In genomic region chr5:177476531-177477233, GRCh38 we compare ENCODE assay signal across 1 cellular context.
TF ChIP-seq lines count a peak whose summit lies in the region.

No MANE protein-coding gene starts in this region.

TF ChIP-seq in K562, 482 proteins besides CTCF, POLR2A, EP300 and RAD21:
- TF ChIP-seq SPI1 (IDR thresholded peaks at IDR 0.05; ENCODE audit: borderline replicate concordance, low read depth, low read length) = 0 out of 2 replicates have a peak, but pooled peaks have one; percentile 23
- TF ChIP-seq, protein P1, sequence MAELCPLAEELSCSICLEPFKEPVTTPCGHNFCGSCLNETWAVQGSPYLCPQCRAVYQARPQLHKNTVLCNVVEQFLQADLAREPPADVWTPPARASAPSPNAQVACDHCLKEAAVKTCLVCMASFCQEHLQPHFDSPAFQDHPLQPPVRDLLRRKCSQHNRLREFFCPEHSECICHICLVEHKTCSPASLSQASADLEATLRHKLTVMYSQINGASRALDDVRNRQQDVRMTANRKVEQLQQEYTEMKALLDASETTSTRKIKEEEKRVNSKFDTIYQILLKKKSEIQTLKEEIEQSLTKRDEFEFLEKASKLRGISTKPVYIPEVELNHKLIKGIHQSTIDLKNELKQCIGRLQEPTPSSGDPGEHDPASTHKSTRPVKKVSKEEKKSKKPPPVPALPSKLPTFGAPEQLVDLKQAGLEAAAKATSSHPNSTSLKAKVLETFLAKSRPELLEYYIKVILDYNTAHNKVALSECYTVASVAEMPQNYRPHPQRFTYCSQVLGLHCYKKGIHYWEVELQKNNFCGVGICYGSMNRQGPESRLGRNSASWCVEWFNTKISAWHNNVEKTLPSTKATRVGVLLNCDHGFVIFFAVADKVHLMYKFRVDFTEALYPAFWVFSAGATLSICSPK (IDR thresholded peaks at IDR 0.05; ENCODE audit: borderline replicate concordance) = no peak
- peak; percentile 29 for TF ChIP-seq RBM25 (IDR thresholded peaks at IDR 0.05; ENCODE audit: low read depth, low read length, severe bottlenecking)
- TF ChIP-seq, protein P2, sequence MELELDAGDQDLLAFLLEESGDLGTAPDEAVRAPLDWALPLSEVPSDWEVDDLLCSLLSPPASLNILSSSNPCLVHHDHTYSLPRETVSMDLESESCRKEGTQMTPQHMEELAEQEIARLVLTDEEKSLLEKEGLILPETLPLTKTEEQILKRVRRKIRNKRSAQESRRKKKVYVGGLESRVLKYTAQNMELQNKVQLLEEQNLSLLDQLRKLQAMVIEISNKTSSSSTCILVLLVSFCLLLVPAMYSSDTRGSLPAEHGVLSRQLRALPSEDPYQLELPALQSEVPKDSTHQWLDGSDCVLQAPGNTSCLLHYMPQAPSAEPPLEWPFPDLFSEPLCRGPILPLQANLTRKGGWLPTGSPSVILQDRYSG (tag; conservative IDR thresholded peaks at IDR 0.05; ENCODE audit: low read depth) = 0 out of 2 replicates have a peak, but pooled peaks have one; percentile 27
- TF ChIP-seq, protein P3, sequence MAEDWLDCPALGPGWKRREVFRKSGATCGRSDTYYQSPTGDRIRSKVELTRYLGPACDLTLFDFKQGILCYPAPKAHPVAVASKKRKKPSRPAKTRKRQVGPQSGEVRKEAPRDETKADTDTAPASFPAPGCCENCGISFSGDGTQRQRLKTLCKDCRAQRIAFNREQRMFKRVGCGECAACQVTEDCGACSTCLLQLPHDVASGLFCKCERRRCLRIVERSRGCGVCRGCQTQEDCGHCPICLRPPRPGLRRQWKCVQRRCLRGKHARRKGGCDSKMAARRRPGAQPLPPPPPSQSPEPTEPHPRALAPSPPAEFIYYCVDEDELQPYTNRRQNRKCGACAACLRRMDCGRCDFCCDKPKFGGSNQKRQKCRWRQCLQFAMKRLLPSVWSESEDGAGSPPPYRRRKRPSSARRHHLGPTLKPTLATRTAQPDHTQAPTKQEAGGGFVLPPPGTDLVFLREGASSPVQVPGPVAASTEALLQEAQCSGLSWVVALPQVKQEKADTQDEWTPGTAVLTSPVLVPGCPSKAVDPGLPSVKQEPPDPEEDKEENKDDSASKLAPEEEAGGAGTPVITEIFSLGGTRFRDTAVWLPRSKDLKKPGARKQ (CRISPR knock-in tag; IDR thresholded peaks at IDR 0.05) = no peak
- TF ChIP-seq, protein P4, sequence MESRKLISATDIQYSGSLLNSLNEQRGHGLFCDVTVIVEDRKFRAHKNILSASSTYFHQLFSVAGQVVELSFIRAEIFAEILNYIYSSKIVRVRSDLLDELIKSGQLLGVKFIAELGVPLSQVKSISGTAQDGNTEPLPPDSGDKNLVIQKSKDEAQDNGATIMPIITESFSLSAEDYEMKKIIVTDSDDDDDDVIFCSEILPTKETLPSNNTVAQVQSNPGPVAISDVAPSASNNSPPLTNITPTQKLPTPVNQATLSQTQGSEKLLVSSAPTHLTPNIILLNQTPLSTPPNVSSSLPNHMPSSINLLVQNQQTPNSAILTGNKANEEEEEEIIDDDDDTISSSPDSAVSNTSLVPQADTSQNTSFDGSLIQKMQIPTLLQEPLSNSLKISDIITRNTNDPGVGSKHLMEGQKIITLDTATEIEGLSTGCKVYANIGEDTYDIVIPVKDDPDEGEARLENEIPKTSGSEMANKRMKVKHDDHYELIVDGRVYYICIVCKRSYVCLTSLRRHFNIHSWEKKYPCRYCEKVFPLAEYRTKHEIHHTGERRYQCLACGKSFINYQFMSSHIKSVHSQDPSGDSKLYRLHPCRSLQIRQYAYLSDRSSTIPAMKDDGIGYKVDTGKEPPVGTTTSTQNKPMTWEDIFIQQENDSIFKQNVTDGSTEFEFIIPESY (CRISPR knock-in tag; IDR thresholded peaks at IDR 0.05) = peak; percentile 64; the same call in 1 of the 2 replicates
- TF ChIP-seq, protein P5, sequence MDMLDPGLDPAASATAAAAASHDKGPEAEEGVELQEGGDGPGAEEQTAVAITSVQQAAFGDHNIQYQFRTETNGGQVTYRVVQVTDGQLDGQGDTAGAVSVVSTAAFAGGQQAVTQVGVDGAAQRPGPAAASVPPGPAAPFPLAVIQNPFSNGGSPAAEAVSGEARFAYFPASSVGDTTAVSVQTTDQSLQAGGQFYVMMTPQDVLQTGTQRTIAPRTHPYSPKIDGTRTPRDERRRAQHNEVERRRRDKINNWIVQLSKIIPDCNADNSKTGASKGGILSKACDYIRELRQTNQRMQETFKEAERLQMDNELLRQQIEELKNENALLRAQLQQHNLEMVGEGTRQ (CRISPR knock-in tag; IDR thresholded peaks at IDR 0.05) = peak; percentile 31; the same call in 1 of the 2 replicates
- 0 out of 2 replicates have a peak, but pooled peaks have one; percentile 26 for TF ChIP-seq ZKSCAN1 (IDR thresholded peaks at IDR 0.05; ENCODE audit: low read depth, low read length)
- TF ChIP-seq RBFOX2 (IDR thresholded peaks at IDR 0.05; ENCODE audit: low read depth, low read length) = peak; percentile 21; the same call in 1 of the 2 replicates
- TF ChIP-seq BCOR (IDR thresholded peaks at IDR 0.05) = peak; percentile 79
- TF ChIP-seq ZNF253 (CRISPR knock-in tag; conservative IDR thresholded peaks at IDR 0.05) = no peak
- TF ChIP-seq ESRRA (IDR thresholded peaks at IDR 0.05; ENCODE audit: borderline replicate concordance, low read depth) = peak; percentile 86
- TF ChIP-seq, protein P6, sequence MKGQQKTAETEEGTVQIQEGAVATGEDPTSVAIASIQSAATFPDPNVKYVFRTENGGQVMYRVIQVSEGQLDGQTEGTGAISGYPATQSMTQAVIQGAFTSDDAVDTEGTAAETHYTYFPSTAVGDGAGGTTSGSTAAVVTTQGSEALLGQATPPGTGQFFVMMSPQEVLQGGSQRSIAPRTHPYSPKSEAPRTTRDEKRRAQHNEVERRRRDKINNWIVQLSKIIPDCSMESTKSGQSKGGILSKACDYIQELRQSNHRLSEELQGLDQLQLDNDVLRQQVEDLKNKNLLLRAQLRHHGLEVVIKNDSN (CRISPR knock-in tag; IDR thresholded peaks at IDR 0.05) = peak; percentile 78
- 0 out of 2 replicates have a peak, but pooled peaks have one; percentile 29 for TF ChIP-seq SMARCA5 (IDR thresholded peaks at IDR 0.05)
- peak; percentile 67 for TF ChIP-seq ZFP36 (IDR thresholded peaks at IDR 0.05; ENCODE audit: low read depth, low read length, partially characterized antibody)
